In genomic region chrX:71542411-71542810, GRCh38 we compare ENCODE assay signal across 11 cellular contexts. TPM values are rescaled to one million over a fixed set of nuclear protein-coding genes. Genes with fewer than 3 reads are reported as not detected.
DNase-seq lines count a peak whose midpoint lies in the region; ATAC-seq and TF ChIP-seq lines count a peak whose summit lies in the region.
"Had no signal": no experiment of that assay in that cellular context is flagged by ENCODE, and none has a peak within 500 bp of the region (broad histone marks: within the 10 kb centered on the region; RNA-seq: fewer than 3 reads in every experiment).

No MANE protein-coding gene starts in this region.

- no peak overlapping the region for H3K4me3 ChIP-seq in left lung

- peak overlapping the region; percentile 20 to 66 for H3K27ac ChIP-seq in left lung

- no peaks in the 10 kb centered on the region for H3K9me3 ChIP-seq in left lung

- H3K36me3 ChIP-seq in left lung = peaks cover 0 to 33% of the 10 kb centered on the region in 2 donors

- TF ChIP-seq CTCF in left lung (IDR thresholded peaks at IDR 0.05) = no peak

- ATAC-seq in activated naive CD8-positive, alpha-beta T cell treated with anti-CD3 and anti-CD28 coated beads, Interleukin-2, amount 50 U/mL, for 24 hours = no peak
- ATAC-seq in left lung (no peak), HG03159 (IDR thresholded peaks at IDR 0.05; ENCODE audit: unreplicated experiment) (no peak), GM19397 (IDR thresholded peaks at IDR 0.05; ENCODE audit: unreplicated experiment) (no peak)

- no peaks in the 10 kb centered on the region for H3K27me3 Mint-ChIP-seq in activated naive CD8-positive, alpha-beta T cell treated with anti-CD3 and anti-CD28 coated beads, Interleukin-2, amount 50 U/mL, for 24 hours

- no peaks in the 10 kb centered on the region for H3K27me3 ChIP-seq in left lung

- H3K9me3 Mint-ChIP-seq in activated naive CD8-positive, alpha-beta T cell treated with anti-CD3 and anti-CD28 coated beads, Interleukin-2, amount 50 U/mL, for 24 hours = no peaks in the 10 kb centered on the region

- peak overlapping the region; percentile 97 for H3K4me3 Mint-ChIP-seq in activated naive CD8-positive, alpha-beta T cell treated with anti-CD3 and anti-CD28 coated beads, Interleukin-2, amount 50 U/mL, for 24 hours

- DNase-seq in DMS53 (lab: John Stamatoyannopoulos, UW) (peak; percentile 19), DMS53 treated with DMSO at 0.1 percent for 48 hours (lab: John Stamatoyannopoulos, UW; ENCODE audit: unreplicated experiment) (no peak), left lung (no peak), UCSD-AML1 (lab: John Stamatoyannopoulos, UW; ENCODE audit: unreplicated experiment) (no peak)
- DNase-seq in activated naive CD8-positive, alpha-beta T cell treated with anti-CD3 and anti-CD28 coated beads, Interleukin-2, amount 50 U/mL, for 24 hours = no peak
- DNase-seq: activated gamma-delta T cell treated with Interleukin-2 at 50 U/mL for 16 hours, KG1, Right ventricle myocardium superior had no signal

- peaks cover 0 to 69% of the 10 kb centered on the region in 2 donors for H3K4me1 ChIP-seq in left lung

- H3K36me3 Mint-ChIP-seq in activated naive CD8-positive, alpha-beta T cell treated with anti-CD3 and anti-CD28 coated beads, Interleukin-2, amount 50 U/mL, for 24 hours (ENCODE audit: low read depth) = peaks cover 77% of the 10 kb centered on the region

- intact Hi-C loops in left lung (cut with DNase I) = no loop called here

- H3K27ac Mint-ChIP-seq in activated naive CD8-positive, alpha-beta T cell treated with anti-CD3 and anti-CD28 coated beads, Interleukin-2, amount 50 U/mL, for 24 hours = peak overlapping the region; percentile 99

- TF ChIP-seq RAD21 in Ishikawa (IDR thresholded peaks at IDR 0.05; ENCODE audit: low read depth) = no peak

- no peak for TF ChIP-seq EP300 in Ishikawa (IDR thresholded peaks at IDR 0.05; ENCODE audit: borderline replicate concordance)

- H3K4me1 Mint-ChIP-seq in activated naive CD8-positive, alpha-beta T cell treated with anti-CD3 and anti-CD28 coated beads, Interleukin-2, amount 50 U/mL, for 24 hours = peaks cover 70% of the 10 kb centered on the region

TF ChIP-seq in Ishikawa, 13 proteins besides CTCF, POLR2A, EP300 and RAD21:
- TF ChIP-seq, protein P1, sequence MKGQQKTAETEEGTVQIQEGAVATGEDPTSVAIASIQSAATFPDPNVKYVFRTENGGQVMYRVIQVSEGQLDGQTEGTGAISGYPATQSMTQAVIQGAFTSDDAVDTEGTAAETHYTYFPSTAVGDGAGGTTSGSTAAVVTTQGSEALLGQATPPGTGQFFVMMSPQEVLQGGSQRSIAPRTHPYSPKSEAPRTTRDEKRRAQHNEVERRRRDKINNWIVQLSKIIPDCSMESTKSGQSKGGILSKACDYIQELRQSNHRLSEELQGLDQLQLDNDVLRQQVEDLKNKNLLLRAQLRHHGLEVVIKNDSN (IDR thresholded peaks at IDR 0.05) = no peak
- TF ChIP-seq CEBPB (IDR thresholded peaks at IDR 0.05) (peak; percentile 89), CREB1 (IDR thresholded peaks at IDR 0.05; ENCODE audit: low read depth) (no peak), TAF1 (IDR thresholded peaks at IDR 0.05; ENCODE audit: low read depth) (no peak), TCF12 (IDR thresholded peaks at IDR 0.05; ENCODE audit: low read depth) (no peak), ZBTB7A (IDR thresholded peaks at IDR 0.05; ENCODE audit: low read depth) (no peak)
TF ChIP-seq in Ishikawa: peak in this region for 1.

RNA-seq across cellular contexts. Expression of gene OGT, which starts 9.5 kb away (rescaled TPM):
- 100 to 1,000 TPM; 117 to 118 TPM for total RNA-seq in left lung

RNA-seq across cellular contexts. Expression of gene GCNA, which starts 35.8 kb away (rescaled TPM):
- 1 to 10 TPM in 1 of 2 donors, under 1 TPM in 1; 0.64 to 3.2 TPM for total RNA-seq in left lung
